17 cellular contexts compared by ENCODE assay signal in genomic region chr5:92268343-92268742, GRCh38.
DNase-seq lines count a peak whose midpoint lies in the region; ATAC-seq, FAIRE-seq and TF ChIP-seq lines count a peak whose summit lies in the region.
"Had no signal": no experiment of that assay in that cellular context is flagged by ENCODE, and none has a peak within 500 bp of the region (broad histone marks: within the 10 kb centered on the region; RNA-seq: fewer than 3 reads in every experiment).

No MANE protein-coding gene starts in this region.

- WGBS in sigmoid colon, 2 donors: 83 to 85% methylated on average over 6 of the region's 6 CpGs

- H3K9me3 ChIP-seq in kidney (ENCODE audit: control insufficient read depth in 1 of 2, low read length in 2 of 2): no peaks in the 10 kb centered on the region
- no peaks in the 10 kb centered on the region for H3K9me3 ChIP-seq in sigmoid colon
- H3K9me3 ChIP-seq: BLaER1 treated with 17β-estradiol and CSF1 and Interleukin-3, amounts not matched to agents 10 nM and 100 nM; HAP-1 had no signal

- FAIRE-seq in kidney (lab: Jason Lieb, UNC): no peak
- FAIRE-seq: H1, HepG2 had no signal

- DNase-seq in left ventricle myocardium superior (peak; percentile 18), Right ventricle myocardium superior (no peak), kidney (peak; percentile 34), sigmoid colon (peak; percentile 37), NCI-H2081 (lab: John Stamatoyannopoulos, UW) (no peak), hippocampal formation (lab: John Stamatoyannopoulos, UW) (no peak), natural killer cell (no peak)
- DNase-seq: 8988T, Calu3, DMS79 treated with DMSO at 0.1 percent for 48 hours, GF-D8 had no signal

- no peak overlapping the region for H3K9ac ChIP-seq in kidney (ENCODE audit: low read length in 2 of 2)
- H3K9ac ChIP-seq: BLaER1 treated with 17β-estradiol and CSF1 and Interleukin-3, amounts not matched to agents 10 nM and 100 nM had no signal

- TF ChIP-seq POLR2A in sigmoid colon (IDR thresholded peaks at IDR 0.05): no peak

- TF ChIP-seq CTCF in kidney (IDR thresholded peaks at IDR 0.05; ENCODE audit: borderline replicate concordance, extremely low read depth, insufficient read depth): no peak
- no peak for TF ChIP-seq CTCF in sigmoid colon (IDR thresholded peaks at IDR 0.05)
- TF ChIP-seq CTCF in natural killer cell (IDR thresholded peaks at IDR 0.05): no peak

- TF ChIP-seq EP300 in sigmoid colon (IDR thresholded peaks at IDR 0.05): no peak

- no peak overlapping the region for H3K4me3 Mint-ChIP-seq in natural killer cell
- H3K4me3 Mint-ChIP-seq: B cell; CD8-positive, alpha-beta T cell had no signal

- no peaks in the 10 kb centered on the region for H3K36me3 ChIP-seq in kidney (ENCODE audit: control insufficient read depth in 1 of 2, insufficient read depth in 2 of 2, low read length in 2 of 2)
- no peaks in the 10 kb centered on the region for H3K36me3 ChIP-seq in sigmoid colon
- H3K36me3 ChIP-seq: BLaER1 treated with 17β-estradiol and CSF1 and Interleukin-3, amounts not matched to agents 10 nM and 100 nM; HAP-1 had no signal

- no peak overlapping the region for H3K27ac Mint-ChIP-seq in natural killer cell
- H3K27ac Mint-ChIP-seq: B cell; CD8-positive, alpha-beta T cell had no signal

- H3K4me3 ChIP-seq in kidney (ENCODE audit: low read length in 2 of 2): no peak overlapping the region
- no peak overlapping the region for H3K4me3 ChIP-seq in sigmoid colon
- H3K4me3 ChIP-seq: BLaER1 treated with 17β-estradiol and CSF1 and Interleukin-3, amounts not matched to agents 10 nM and 100 nM; HAP-1 had no signal

- peaks cover 7% of the 10 kb centered on the region for H3K36me3 Mint-ChIP-seq in natural killer cell
- H3K36me3 Mint-ChIP-seq: CD8-positive, alpha-beta T cell had no signal

- ATAC-seq in left ventricle myocardium superior (no peak), Right ventricle myocardium superior (ENCODE audit: poor library complexity) (no peak), natural killer cell (no peak)
- ATAC-seq: CD8-positive, alpha-beta T cell; HepG2 had no signal

- H3K27me3 Mint-ChIP-seq in natural killer cell (ENCODE audit: low read depth in 2 of 2): no peaks in the 10 kb centered on the region
- H3K27me3 Mint-ChIP-seq: B cell had no signal

- peaks cover 21 to 34% of the 10 kb centered on the region in 2 donors for H3K9me3 Mint-ChIP-seq in natural killer cell

- H3K4me1 Mint-ChIP-seq in natural killer cell: no peaks in the 10 kb centered on the region
- H3K4me1 Mint-ChIP-seq: B cell had no signal

- intact Hi-C loops in left ventricle myocardium superior (cut with micrococcal nuclease) (no loop called here), Right ventricle myocardium superior (cut with DNase I) (no loop called here), kidney (cut with DNase I) (no loop called here), sigmoid colon (cut with DNase I) (no loop called here), natural killer cell (cut with micrococcal nuclease) (no loop called here)

- H3K27me3 ChIP-seq in sigmoid colon: no peaks in the 10 kb centered on the region
- H3K27me3 ChIP-seq: BLaER1 treated with 17β-estradiol and CSF1 and Interleukin-3, amounts not matched to agents 10 nM and 100 nM had no signal

- H3K4me1 ChIP-seq in kidney (ENCODE audit: control insufficient read depth in 1 of 2, insufficient read depth in 1 of 2, low read depth in 1 of 2, low read length in 2 of 2) (no peaks in the 10 kb centered on the region), sigmoid colon (no peaks in the 10 kb centered on the region)
- H3K4me1 ChIP-seq: BLaER1 treated with 17β-estradiol and CSF1 and Interleukin-3, amounts not matched to agents 10 nM and 100 nM had no signal

- no peak overlapping the region for H3K27ac ChIP-seq in kidney (ENCODE audit: low read depth in 2 of 2, low read length in 2 of 2)
- no peak overlapping the region for H3K27ac ChIP-seq in sigmoid colon
- H3K27ac ChIP-seq: BLaER1 treated with 17β-estradiol and CSF1 and Interleukin-3, amounts not matched to agents 10 nM and 100 nM had no signal

Comparison
In these comparisons a context has a peak if more than half of its experiments do, and no peak if none do; other contexts are left out.
1. DNase-seq: peak in left ventricle myocardium superior (single experiment), kidney (single experiment) and sigmoid colon (single experiment); none in Right ventricle myocardium superior (single experiment), NCI-H2081 (0 of 2), hippocampal formation (0 of 2) and natural killer cell (single experiment).